Comparison of ENCODE assay signal across 21 cellular contexts in the genomic region with DNA sequence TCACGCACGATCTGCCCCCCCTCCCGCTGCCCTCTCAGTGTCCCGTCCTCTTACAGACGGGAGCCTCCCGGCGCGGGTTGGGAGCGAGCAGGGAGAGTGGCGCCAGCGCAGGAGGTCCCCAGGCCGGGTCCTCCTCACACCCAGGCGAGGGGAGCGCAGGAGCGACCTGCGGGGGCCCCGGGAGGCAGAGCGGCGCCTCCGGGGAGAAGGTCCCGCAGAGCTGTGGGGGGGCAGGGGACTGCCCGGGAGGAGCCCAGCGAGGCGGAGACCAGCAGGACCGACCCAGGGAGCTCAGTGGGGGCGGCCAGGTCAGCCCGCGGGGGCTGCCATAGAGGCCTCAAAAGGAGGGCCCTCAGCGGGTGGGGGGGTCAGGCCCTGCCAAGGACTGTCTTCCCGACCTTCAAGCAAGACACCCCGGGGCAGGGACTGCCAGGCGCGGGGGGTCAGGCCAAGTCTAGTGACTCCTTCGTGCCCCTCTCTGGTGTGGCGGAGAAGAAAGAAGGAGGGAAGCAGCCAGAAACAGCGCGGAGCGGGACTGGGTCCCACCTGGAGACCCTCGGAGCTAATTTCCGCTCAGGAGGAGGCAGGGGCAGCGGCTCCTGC.
DNase-seq lines count a peak whose midpoint lies in the region; ATAC-seq, FAIRE-seq and TF ChIP-seq lines count a peak whose summit lies in the region.
"Had no signal": no experiment of that assay in that cellular context is flagged by ENCODE, and none has a peak within 500 bp of the region (broad histone marks: within the 10 kb centered on the region; RNA-seq: fewer than 3 reads in every experiment).

No MANE protein-coding gene starts in this region.

- no peaks in the 10 kb centered on the region for H3K79me2 ChIP-seq in H1 (ENCODE audit: control insufficient read depth in 1 of 2, insufficient read depth in 2 of 2, low read length in 2 of 2)

- peak overlapping the region; percentile 64; the same call in 1 of the 2 replicates for H2BK20ac ChIP-seq in H1 (ENCODE audit: low read length)

- peak in 1 of 2 experiments; percentile 69 for DNase-seq in H1 (ENCODE audit: low read depth in 1 of 2, low spot score in 2 of 2)
- DNase-seq in kidney epithelial cell (ENCODE audit: low read depth), result no peak
- DNase-seq in activated naive CD4-positive, alpha-beta T cell treated with anti-CD3 and anti-CD28 coated beads, Interleukin-2, amount 50 U/mL, for 16 hours, result no peak
- no peak for DNase-seq in activated naive CD4-positive, alpha-beta T cell treated with anti-CD3 and anti-CD28 coated beads, Interleukin-2, amount 10 ng/mL, durations not matched to agents 7 days and 5 days
- no peak for DNase-seq in NCI-H82 (lab: John Stamatoyannopoulos, UW)
- DNase-seq in putamen (ENCODE audit: low spot score), result no peak
- DNase-seq: activated CD4-positive, CD25-positive, alpha-beta regulatory T cell; activated CD8-positive, alpha-beta T cell treated with anti-CD3 and anti-CD28 coated beads for 36 hours; activated T-cell treated with anti-CD3 and anti-CD28 coated beads, Interleukin-2, amount 50 U/mL, for 4 hours; CD4-positive, alpha-beta memory T cell; foreskin fibroblast; NCI-H1694; NCI-H226; NK-92 treated with Interleukin-12 subunit alpha and Interleukin-12 subunit beta, amount 100 ng/mL, for 24 hours; stimulated activated CD4-positive, alpha-beta T cell treated with anti-CD3 and anti-CD28 coated beads, Interleukin-4, amount 100 ng/mL, for 1 hour; T-helper 9 cell had no signal

- H3K4me1 ChIP-seq in HUES48 (ENCODE audit: control insufficient read depth, insufficient read depth, low read length) (peaks cover 48% of the 10 kb centered on the region), H1 (replicated peaks in 1 of 4; ENCODE audit: control insufficient read depth in 3 of 4, insufficient read depth in 4 of 4, low read length in 3 of 4) (peaks cover 24 to 44% (median 25%) of the 10 kb centered on the region in 4 experiments)
- H3K4me1 ChIP-seq: pancreas had no signal

- 0 out of 2 replicates have a peak overlapping the region, but pooled peaks have one; percentile 12 for H2BK12ac ChIP-seq in H1 (ENCODE audit: low read depth, low read length)

- no peak overlapping the region for H3K4me3 Mint-ChIP-seq in stimulated activated memory B cell treated with anti-CD40 and anti-IgM and Interleukin-4, amounts not matched to agents 10 μg/mL and 1 μg/mL and 100 μg/mL, for 72 hours
- H3K4me3 Mint-ChIP-seq in activated naive CD4-positive, alpha-beta T cell treated with anti-CD3 and anti-CD28 coated beads, Interleukin-2, amount 10 ng/mL, durations not matched to agents 7 days and 5 days, result no peak overlapping the region
- H3K4me3 Mint-ChIP-seq: activated CD8-positive, alpha-beta T cell treated with anti-CD3 and anti-CD28 coated beads for 36 hours; activated T-cell treated with anti-CD3 and anti-CD28 coated beads, Interleukin-2, amount 50 U/mL, for 4 hours; CD4-positive, alpha-beta memory T cell had no signal

- H3K27ac ChIP-seq in HUES48 (ENCODE audit: low read depth, low read length), result no peak overlapping the region
- H3K27ac ChIP-seq in H1 (ENCODE audit: low read depth, low read length), result no peak overlapping the region
- H3K27ac ChIP-seq: pancreas, skin epidermis had no signal

- H3K23me2 ChIP-seq in H1 (ENCODE audit: low read depth, low read length), result no peaks in the 10 kb centered on the region; the same call in 1 of the 2 replicates

- H3K23ac ChIP-seq in H1 (ENCODE audit: insufficient read length), result no peak overlapping the region

- H3K36me3 Mint-ChIP-seq in stimulated activated memory B cell treated with anti-CD40 and anti-IgM and Interleukin-4, amounts not matched to agents 10 μg/mL and 1 μg/mL and 100 μg/mL, for 72 hours, result no peaks in the 10 kb centered on the region
- H3K36me3 Mint-ChIP-seq in activated naive CD4-positive, alpha-beta T cell treated with anti-CD3 and anti-CD28 coated beads, Interleukin-2, amount 10 ng/mL, durations not matched to agents 7 days and 5 days, result no peaks in the 10 kb centered on the region
- H3K36me3 Mint-ChIP-seq: activated naive CD4-positive, alpha-beta T cell treated with anti-CD3 and anti-CD28 coated beads, Interleukin-2, amount 50 U/mL, for 72 hours; CD4-positive, alpha-beta memory T cell had no signal

- H3K27ac Mint-ChIP-seq in stimulated activated memory B cell treated with anti-CD40 and anti-IgM and Interleukin-4, amounts not matched to agents 10 μg/mL and 1 μg/mL and 100 μg/mL, for 72 hours, result no peak overlapping the region
- no peak overlapping the region for H3K27ac Mint-ChIP-seq in activated naive CD4-positive, alpha-beta T cell treated with anti-CD3 and anti-CD28 coated beads, Interleukin-2, amount 10 ng/mL, durations not matched to agents 7 days and 5 days
- H3K27ac Mint-ChIP-seq: activated CD8-positive, alpha-beta T cell treated with anti-CD3 and anti-CD28 coated beads for 36 hours; activated naive CD4-positive, alpha-beta T cell treated with anti-CD3 and anti-CD28 coated beads, Interleukin-2, amount 50 U/mL, for 72 hours; CD4-positive, alpha-beta memory T cell had no signal

- peaks cover 54% of the 10 kb centered on the region for H3K27me3 Mint-ChIP-seq in stimulated activated memory B cell treated with anti-CD40 and anti-IgM and Interleukin-4, amounts not matched to agents 10 μg/mL and 1 μg/mL and 100 μg/mL, for 72 hours
- peaks cover 61% of the 10 kb centered on the region for H3K27me3 Mint-ChIP-seq in activated naive CD4-positive, alpha-beta T cell treated with anti-CD3 and anti-CD28 coated beads, Interleukin-2, amount 10 ng/mL, durations not matched to agents 7 days and 5 days

- H3K36me3 ChIP-seq in HUES48 (ENCODE audit: control insufficient read depth, insufficient read depth, low read length) (no peaks in the 10 kb centered on the region), H1 (ENCODE audit: control insufficient read depth in 2 of 4, insufficient read depth in 4 of 4, low read length in 3 of 4) (no peaks in the 10 kb centered on the region), kidney epithelial cell (ENCODE audit: control insufficient read depth, insufficient read depth, low read length) (no peaks in the 10 kb centered on the region)
- H3K36me3 ChIP-seq: pancreas had no signal

- no peaks in the 10 kb centered on the region for H4K20me1 ChIP-seq in H1 (replicated peaks in 1 of 2; ENCODE audit: control insufficient read depth in 1 of 2, insufficient read depth in 2 of 2, low read length in 2 of 2)

- H3K4me1 Mint-ChIP-seq in stimulated activated memory B cell treated with anti-CD40 and anti-IgM and Interleukin-4, amounts not matched to agents 10 μg/mL and 1 μg/mL and 100 μg/mL, for 72 hours, result peaks cover 5% of the 10 kb centered on the region
- peaks cover 19% of the 10 kb centered on the region for H3K4me1 Mint-ChIP-seq in activated naive CD4-positive, alpha-beta T cell treated with anti-CD3 and anti-CD28 coated beads, Interleukin-2, amount 10 ng/mL, durations not matched to agents 7 days and 5 days

- H3K9me3 ChIP-seq in HUES48 (ENCODE audit: control insufficient read depth, insufficient read depth, low read length) (no peaks in the 10 kb centered on the region), H1 (ENCODE audit: insufficient read depth in 2 of 2, low read depth in 1 of 2, low read length in 1 of 2) (no peaks in the 10 kb centered on the region)
- H3K9me3 ChIP-seq: pancreas had no signal

- no peak overlapping the region; the same call in 1 of the 2 replicates for H2AFZ ChIP-seq in H1 (ENCODE audit: low read length)

- H2BK15ac ChIP-seq in H1 (ENCODE audit: low read length), result peak overlapping the region; percentile 50; the same call in 1 of the 2 replicates

- H3K4me3 ChIP-seq in HUES48 (ENCODE audit: low read depth, low read length), result peak overlapping the region; percentile 68
- peak overlapping the region; percentile 46 to 77 (median 60) for H3K4me3 ChIP-seq in H1 (ENCODE audit: extremely low read depth in 1 of 4, insufficient read depth in 2 of 4, low read depth in 3 of 4, low read length in 4 of 4)
- H3K4me3 ChIP-seq in kidney epithelial cell (ENCODE audit: low read depth, low read length), result peak overlapping the region; percentile 11
- H3K4me3 ChIP-seq: pancreas, skin epidermis had no signal

- no peak for FAIRE-seq in H1 (lab: Jason Lieb, UNC)
- FAIRE-seq: pancreas had no signal

- H3K18ac ChIP-seq in H1 (ENCODE audit: extremely low read depth, low read length), result peak overlapping the region; percentile 90

- ATAC-seq in stimulated activated memory B cell treated with anti-CD40 and anti-IgM and Interleukin-4, amounts not matched to agents 10 μg/mL and 1 μg/mL and 100 μg/mL, for 72 hours, result peak; percentile 17
- ATAC-seq: activated CD8-positive, alpha-beta T cell treated with anti-CD3 and anti-CD28 coated beads for 36 hours; activated naive CD4-positive, alpha-beta T cell treated with anti-CD3 and anti-CD28 coated beads, Interleukin-2, amount 50 U/mL, for 72 hours; activated T-cell treated with anti-CD3 and anti-CD28 coated beads, Interleukin-2, amount 50 U/mL, for 4 hours had no signal

- H2AK5ac ChIP-seq in H1 (ENCODE audit: low read depth, low read length), result no peak overlapping the region

- H3K14ac ChIP-seq in H1 (ENCODE audit: insufficient read length), result no peak overlapping the region

- no peaks in the 10 kb centered on the region for H3K79me1 ChIP-seq in H1 (ENCODE audit: low read depth, low read length)

- H3K9me3 Mint-ChIP-seq in stimulated activated memory B cell treated with anti-CD40 and anti-IgM and Interleukin-4, amounts not matched to agents 10 μg/mL and 1 μg/mL and 100 μg/mL, for 72 hours, result no peaks in the 10 kb centered on the region
- H3K9me3 Mint-ChIP-seq in activated naive CD4-positive, alpha-beta T cell treated with anti-CD3 and anti-CD28 coated beads, Interleukin-2, amount 10 ng/mL, durations not matched to agents 7 days and 5 days, result no peaks in the 10 kb centered on the region
- H3K9me3 Mint-ChIP-seq: activated CD8-positive, alpha-beta T cell treated with anti-CD3 and anti-CD28 coated beads for 36 hours; activated naive CD4-positive, alpha-beta T cell treated with anti-CD3 and anti-CD28 coated beads, Interleukin-2, amount 50 U/mL, for 72 hours; activated T-cell treated with anti-CD3 and anti-CD28 coated beads, Interleukin-2, amount 50 U/mL, for 4 hours had no signal

- POLR2A ChIA-PET in H1 (lab: Charles Lee; ENCODE audit: partially characterized antibody), result interaction anchor here (0.7 to 3.4 kb wide), 6 partner anchors 9 to 241 kb away, joined by 3 to 21 read pairs (median 5); a partner anchor contains a TSS

- H4K5ac ChIP-seq in H1 (ENCODE audit: insufficient read length, low read depth, low read length), result no peak overlapping the region

- TF ChIP-seq CTCF in H1 (IDR thresholded peaks at IDR 0.05; ENCODE audit: control extremely low read depth in 1 of 3, insufficient read depth in 1 of 3, low read depth in 1 of 3, low read length in 3 of 3) (no peak), kidney epithelial cell (IDR thresholded peaks at IDR 0.05; ENCODE audit: insufficient read depth, low read length, poor library complexity, severe bottlenecking) (no peak)

- peak overlapping the region; percentile 75 for H4K8ac ChIP-seq in H1 (ENCODE audit: extremely low read depth, insufficient read depth, low read length)

- H2BK5ac ChIP-seq in H1 (ENCODE audit: low read depth, low read length), result peak overlapping the region; percentile 77; the same call in 1 of the 2 replicates

- 1% methylated on average over 20 of the region's 41 CpGs; no CpG with 5 or more reads in 1 of the 2 experiments for WGBS in H1 (ENCODE audit: extremely low coverage in 1 of 2, insufficient coverage in 1 of 2, insufficient read length in 1 of 2, insufficient replicate concordance in 2 of 2, low coverage in 1 of 2, low lambda C conversion rate in 2 of 2, missing lambda C conversion rate in 1 of 2), 2 experiments

- H3K27me3 ChIP-seq in HUES48 (ENCODE audit: control insufficient read depth, insufficient read depth, low read length), result peaks cover 36% of the 10 kb centered on the region
- H3K27me3 ChIP-seq in H1 (replicated peaks in 1 of 4; ENCODE audit: control insufficient read depth in 3 of 4, extremely low read depth in 1 of 4, insufficient read depth in 3 of 4, low read length in 3 of 4), result peaks cover 0 to 31% (median 19%) of the 10 kb centered on the region in 4 experiments; a peak in 5 of 7 replicates
- peaks cover 7% of the 10 kb centered on the region for H3K27me3 ChIP-seq in kidney epithelial cell (ENCODE audit: control insufficient read depth, insufficient read depth, low read length)
- H3K27me3 ChIP-seq: pancreas had no signal

- no peak overlapping the region for H4K91ac ChIP-seq in H1 (replicated peaks; ENCODE audit: insufficient read length, low read length)

- no peak overlapping the region for H3K56ac ChIP-seq in H1 (replicated peaks; ENCODE audit: insufficient read length, low read depth, low read length)

- H3K9ac ChIP-seq in HUES48 (ENCODE audit: low read depth, low read length) (peak overlapping the region; percentile 19; the same call in 1 of the 2 replicates), H1 (replicated peaks in 1 of 4; ENCODE audit: extremely low read depth in 1 of 4, low read depth in 3 of 4, low read length in 3 of 4) (no peak overlapping the region; a peak in 3 of 7 replicates)

- TF ChIP-seq EP300 in H1 (IDR thresholded peaks at IDR 0.05; ENCODE audit: borderline replicate concordance in 1 of 2, low read depth in 2 of 2, low read length in 2 of 2), result no peak

- no peak for TF ChIP-seq RAD21 in H1 (IDR thresholded peaks at IDR 0.05 in 1 of 2, conservative IDR thresholded peaks at IDR 0.05 in 1 of 2; ENCODE audit: low read depth in 2 of 2, low read length in 2 of 2)

- no peak overlapping the region for H3K4ac ChIP-seq in H1 (replicated peaks; ENCODE audit: insufficient read length, low read depth, low read length)

- H3K4me2 ChIP-seq in H1 (ENCODE audit: insufficient read depth in 1 of 2, low read depth in 2 of 2, low read length in 2 of 2), result peak overlapping the region; percentile 88 to 89

- CTCF ChIA-PET in H1 (lab: Charles Lee; ENCODE audit: partially characterized antibody), result interaction anchor here (0.9 to 1.3 kb wide), 3 partner anchors 16 to 41 kb away, joined by 3 to 4 read pairs (median 3); no protein-coding TSS in a partner anchor
- CTCF ChIA-PET in activated naive CD4-positive, alpha-beta T cell treated with anti-CD3 and anti-CD28 coated beads, Interleukin-2, amount 10 ng/mL, durations not matched to agents 7 days and 5 days (lab: Charles Lee), result no interaction called here

- TF ChIP-seq POLR2A in H1 (IDR thresholded peaks at IDR 0.05; ENCODE audit: control extremely low read depth in 1 of 2, low read depth in 2 of 2, low read length in 2 of 2), result no peak

- peak overlapping the region; percentile 79 for H2BK120ac ChIP-seq in H1 (replicated peaks; ENCODE audit: low read depth, low read length)

Comparison
In these comparisons a context has a peak if more than half of its experiments do, and no peak if none do; other contexts are left out.
1. H3K4me3 ChIP-seq: peak in every context shown above with its lines; median percentile 68 in HUES48; 60 in H1; 11 in kidney epithelial cell.